Comparison of ENCODE assay signal across 23 cellular contexts in genomic region chr14:76537912-76538647, GRCh38.
DNase-seq lines count a peak whose midpoint lies in the region; ATAC-seq, FAIRE-seq and TF ChIP-seq lines count a peak whose summit lies in the region.
"Had no signal": no experiment of that assay in that cellular context is flagged by ENCODE, and none has a peak within 500 bp of the region (broad histone marks: within the 10 kb centered on the region; RNA-seq: fewer than 3 reads in every experiment).

No MANE protein-coding gene starts in this region.

- no peaks in the 10 kb centered on the region for H3K4me1 Mint-ChIP-seq in CD8-positive, alpha-beta memory T cell
- H3K4me1 Mint-ChIP-seq: activated B cell treated with CpG ODN at 0.5 μM for 24 hours; activated naive CD4-positive, alpha-beta T cell treated with anti-CD3 and anti-CD28 coated beads, Interleukin-2, amount 10 ng/mL, durations not matched to agents 7 days and 5 days had no signal

- TF ChIP-seq CTCF in HEK293 (tag by site-specific recombination; IDR thresholded peaks at IDR 0.05) (no peak), hepatocyte (IDR thresholded peaks at IDR 0.05; ENCODE audit: poor library complexity) (no peak)

- POLR2A ChIA-PET in HEK293 (lab: Yijun Ruan, JAX): no interaction called here
- POLR2A ChIA-PET in CD8-positive, alpha-beta memory T cell (lab: Charles Lee): no interaction called here

- 35% methylated on average over 10 of the region's 10 CpGs for WGBS in hepatocyte (ENCODE audit: low lambda C conversion rate, missing lambda C conversion rate)

- peaks cover 4% of the 10 kb centered on the region for H3K27me3 ChIP-seq in hepatocyte
- no peaks in the 10 kb centered on the region for H3K27me3 ChIP-seq in CD8-positive, alpha-beta memory T cell (ENCODE audit: insufficient read depth, low read length, poor library complexity, severe bottlenecking)
- H3K27me3 ChIP-seq: breast epithelium had no signal

- no peaks in the 10 kb centered on the region for H3K36me3 Mint-ChIP-seq in CD8-positive, alpha-beta memory T cell
- H3K36me3 Mint-ChIP-seq: activated naive CD4-positive, alpha-beta T cell treated with anti-CD3 and anti-CD28 coated beads, Interleukin-2, amount 10 ng/mL, durations not matched to agents 7 days and 5 days; CD14-positive monocyte; naive thymus-derived CD8-positive, alpha-beta T cell had no signal

- peak; percentile 52 for DNase-seq in DMS79 (lab: John Stamatoyannopoulos, UW)
- DNase-seq in NCI-H524 (lab: John Stamatoyannopoulos, UW): peak; percentile 85 to 94
- no peak for DNase-seq in hepatocyte (ENCODE audit: low spot score)
- no peak for DNase-seq in CD8-positive, alpha-beta memory T cell
- no peak for DNase-seq in GM19239 (ENCODE audit: insufficient read length, low spot score)
- no peak for DNase-seq in GM19238 (ENCODE audit: insufficient read length, low spot score)
- DNase-seq: activated B cell treated with CpG ODN at 0.5 μM for 24 hours; activated CD4-positive, alpha-beta T cell treated with anti-CD3 and anti-CD28 coated beads, Interleukin-2, amount 50 U/mL, for 4 hours; activated naive CD4-positive, alpha-beta T cell treated with anti-CD3 and anti-CD28 coated beads, Interleukin-2, amount 10 ng/mL, durations not matched to agents 7 days and 5 days; GDM1; H7; islet precursor cell; naive thymus-derived CD8-positive, alpha-beta T cell; occipital lobe; SIG-M5 had no signal

- no peaks in the 10 kb centered on the region for H4K20me1 ChIP-seq in hepatocyte (ENCODE audit: insufficient read depth, poor library complexity, severe bottlenecking)

- no peaks in the 10 kb centered on the region for H3K79me2 ChIP-seq in hepatocyte

- peak overlapping the region in 1 of 8 donors; percentile 52 for H3K27ac Mint-ChIP-seq in CD8-positive, alpha-beta memory T cell
- H3K27ac Mint-ChIP-seq: activated B cell treated with CpG ODN at 0.5 μM for 24 hours; activated naive CD4-positive, alpha-beta T cell treated with anti-CD3 and anti-CD28 coated beads, Interleukin-2, amount 10 ng/mL, durations not matched to agents 7 days and 5 days; CD14-positive monocyte; naive thymus-derived CD8-positive, alpha-beta T cell; stimulated activated naive CD8-positive, alpha-beta T cell treated with anti-CD3 and anti-CD28 coated beads, Interleukin-15, Interleukin-2, amounts not matched to agents 100 ng/mL and 50 ng/mL, for 24 hours had no signal

- H3K9me2 ChIP-seq in hepatocyte (replicated peaks; ENCODE audit: insufficient read depth): no peaks in the 10 kb centered on the region

- no peaks in the 10 kb centered on the region for H3K9me3 Mint-ChIP-seq in CD8-positive, alpha-beta memory T cell
- H3K9me3 Mint-ChIP-seq: activated B cell treated with CpG ODN at 0.5 μM for 24 hours; activated naive CD4-positive, alpha-beta T cell treated with anti-CD3 and anti-CD28 coated beads, Interleukin-2, amount 10 ng/mL, durations not matched to agents 7 days and 5 days; naive thymus-derived CD8-positive, alpha-beta T cell had no signal

- no peak overlapping the region for H3K4me3 Mint-ChIP-seq in CD8-positive, alpha-beta memory T cell
- H3K4me3 Mint-ChIP-seq: activated B cell treated with CpG ODN at 0.5 μM for 24 hours; activated naive CD4-positive, alpha-beta T cell treated with anti-CD3 and anti-CD28 coated beads, Interleukin-2, amount 10 ng/mL, durations not matched to agents 7 days and 5 days; CD14-positive monocyte; naive thymus-derived CD8-positive, alpha-beta T cell; stimulated activated naive CD8-positive, alpha-beta T cell treated with anti-CD3 and anti-CD28 coated beads, Interleukin-15, Interleukin-2, amounts not matched to agents 100 ng/mL and 50 ng/mL, for 24 hours had no signal

- H3K9me3 ChIP-seq in HEK293 (ENCODE audit: control insufficient read depth, insufficient read depth, low read depth, low read length): no peaks in the 10 kb centered on the region
- H3K9me3 ChIP-seq in hepatocyte (ENCODE audit: low read depth): no peaks in the 10 kb centered on the region
- no peaks in the 10 kb centered on the region for H3K9me3 ChIP-seq in CD8-positive, alpha-beta memory T cell (ENCODE audit: low read length)
- H3K9me3 ChIP-seq: breast epithelium, thoracic aorta had no signal

- CTCF ChIA-PET in HEK293 (lab: Yijun Ruan, JAX): interaction anchor here (0.7 kb wide), 1 partner anchor 52 kb away, joined by 3 read pairs; no protein-coding TSS in a partner anchor
- CTCF ChIA-PET in CD8-positive, alpha-beta memory T cell (lab: Charles Lee): no interaction called here

- no peak for ATAC-seq in GM21515 (IDR thresholded peaks at IDR 0.05; ENCODE audit: unreplicated experiment)
- ATAC-seq: K562; naive thymus-derived CD8-positive, alpha-beta T cell; Panc1 had no signal

- H3K27ac ChIP-seq in HEK293 (ENCODE audit: extremely low read depth, low read depth, low read length) (no peak overlapping the region), hepatocyte (no peak overlapping the region)
- H3K27ac ChIP-seq in CD8-positive, alpha-beta memory T cell (ENCODE audit: low read depth, low read length): no peak overlapping the region
- H3K27ac ChIP-seq: breast epithelium, thoracic aorta had no signal

- H3K27me3 Mint-ChIP-seq in CD8-positive, alpha-beta memory T cell: peaks cover 12 to 15% of the 10 kb centered on the region in 2 donors

- H3K36me3 ChIP-seq in HEK293 (ENCODE audit: control insufficient read depth in 2 of 2, insufficient read depth in 1 of 2, low read length in 2 of 2) (no peaks in the 10 kb centered on the region), hepatocyte (replicated peaks; ENCODE audit: insufficient read depth, low read depth) (no peaks in the 10 kb centered on the region)
- no peaks in the 10 kb centered on the region for H3K36me3 ChIP-seq in CD8-positive, alpha-beta memory T cell (ENCODE audit: insufficient read depth, low read length)
- H3K36me3 ChIP-seq: breast epithelium, thoracic aorta had no signal

- FAIRE-seq in GM19239 (lab: Jason Lieb, UNC): no peak
- FAIRE-seq: K562 had no signal

- peak overlapping the region; percentile 42 for H3K4me2 ChIP-seq in hepatocyte

- H3K4me3 ChIP-seq in HEK293 (ENCODE audit: low read depth, low read length) (no peak overlapping the region), hepatocyte (no peak overlapping the region)
- no peak overlapping the region for H3K4me3 ChIP-seq in CD8-positive, alpha-beta memory T cell (ENCODE audit: low read length)
- H3K4me3 ChIP-seq: breast epithelium, K562, thoracic aorta had no signal

- no peak overlapping the region for H2AFZ ChIP-seq in hepatocyte

- peaks cover 16% of the 10 kb centered on the region for H3K4me1 ChIP-seq in HEK293 (ENCODE audit: control insufficient read depth, insufficient read depth, low read length)
- H3K4me1 ChIP-seq in hepatocyte (ENCODE audit: insufficient read depth): no peaks in the 10 kb centered on the region
- H3K4me1 ChIP-seq in CD8-positive, alpha-beta memory T cell (ENCODE audit: insufficient read depth, low read length): no peaks in the 10 kb centered on the region
- H3K4me1 ChIP-seq: breast epithelium had no signal

TF ChIP-seq in HEK293, 187 proteins besides CTCF, POLR2A, EP300 and RAD21:
- TF ChIP-seq OSR2 (tag by site-specific recombination; IDR thresholded peaks at IDR 0.05) (peak; percentile 71), ZNF133 (tag by site-specific recombination; IDR thresholded peaks at IDR 0.05) (no peak), FEZF1 (tag by site-specific recombination; IDR thresholded peaks at IDR 0.05) (peak; percentile 18; the same call in 1 of the 2 replicates)
TF ChIP-seq in HEK293: peak in this region for 2.

Comparison
In these comparisons a context has a peak if more than half of its experiments do, and no peak if none do; other contexts are left out.
1. DNase-seq: peak in DMS79 (single experiment) and NCI-H524 (2 of 2); none in hepatocyte (single experiment), CD8-positive, alpha-beta memory T cell (0 of 5), GM19239 (single experiment) and GM19238 (single experiment).